9 cellular contexts compared by ENCODE assay signal in genomic region chr17:41773190-41773588, GRCh38. TPM values are rescaled to one million over a fixed set of nuclear protein-coding genes. Genes with fewer than 3 reads are reported as not detected.
A peak's percentile ranks its signal among the peaks of the same experiment; 100 is the strongest.
DNase-seq lines count a peak whose midpoint lies in the region; ATAC-seq, FAIRE-seq and TF ChIP-seq lines count a peak whose summit lies in the region.
"Had no signal": no experiment of that assay in that cellular context is flagged by ENCODE, and none has a peak within 500 bp of the region (broad histone marks: within the 10 kb centered on the region; RNA-seq: fewer than 3 reads in every experiment).

No MANE protein-coding gene starts in this region.

- H3K4me3 Mint-ChIP-seq in chondrocyte (ENCODE audit: unreplicated experiment) = no peak overlapping the region
- H3K4me3 Mint-ChIP-seq in activated CD4-positive, alpha-beta memory T cell treated with anti-CD3 and anti-CD28 coated beads for 36 hours = no peak overlapping the region
- no peak overlapping the region for H3K4me3 Mint-ChIP-seq in immature natural killer cell

- H3K27ac ChIP-seq in HepG2 (ENCODE audit: extremely low read length, insufficient read depth, low read length) = peak overlapping the region; percentile 80

- peak overlapping the region; percentile 84 for H3K4me2 ChIP-seq in HepG2 (ENCODE audit: low read depth, low read length)

- DNase-seq in ACHN (peak; percentile 87), chondrocyte (ENCODE audit: low spot score) (no peak), HepG2 (ENCODE audit: low spot score) (peak; percentile 79), GDM1 (lab: John Stamatoyannopoulos, UW) (no peak), immature natural killer cell (no peak)
- DNase-seq in activated CD4-positive, alpha-beta memory T cell treated with anti-CD3 and anti-CD28 coated beads for 36 hours = no peak
- DNase-seq in stimulated activated naive CD4-positive, alpha-beta T cell (lab: John Stamatoyannopoulos, UW) = no peak

- TF ChIP-seq RAD21 in Ishikawa (IDR thresholded peaks at IDR 0.05; ENCODE audit: low read depth) (no peak; the same call in 1 of the 2 replicates), HepG2 (CRISPR knock-in tag; IDR thresholded peaks at IDR 0.05) (no peak)

- TF ChIP-seq POLR2A in HepG2 (IDR thresholded peaks at IDR 0.05; ENCODE audit: insufficient read depth in 1 of 2, low read depth in 2 of 2, low read length in 2 of 2) = peak in 1 of 2 experiments; percentile 24; a peak in 1 of 4 replicates

- TF ChIP-seq CTCF in chondrocyte (IDR thresholded peaks at IDR 0.05) = no peak
- no peak for TF ChIP-seq CTCF in HepG2 (CRISPR knock-in tag; IDR thresholded peaks at IDR 0.05)

- no peaks in the 10 kb centered on the region for H4K20me1 ChIP-seq in HepG2 (ENCODE audit: insufficient read depth, low read length)

- H3K4me1 ChIP-seq in HepG2 (ENCODE audit: insufficient read depth, low read length) = peaks cover 55% of the 10 kb centered on the region

- TF ChIP-seq EP300 in Ishikawa (IDR thresholded peaks at IDR 0.05; ENCODE audit: borderline replicate concordance) (peak; percentile 45; the same call in 1 of the 2 replicates), HepG2 (IDR thresholded peaks at IDR 0.05; ENCODE audit: low read depth in 2 of 2, low read length in 2 of 2) (no peak), HepG2 (CRISPR knock-in tag; IDR thresholded peaks at IDR 0.05; ENCODE audit: borderline replicate concordance) (no peak)

- no peaks in the 10 kb centered on the region for H3K27me3 ChIP-seq in HepG2 (ENCODE audit: control insufficient read depth in 1 of 2, insufficient read depth in 2 of 2, low read length in 2 of 2)

- H3K36me3 Mint-ChIP-seq in chondrocyte (ENCODE audit: low read depth) (no peaks in the 10 kb centered on the region), immature natural killer cell (no peaks in the 10 kb centered on the region)
- H3K36me3 Mint-ChIP-seq in activated CD4-positive, alpha-beta memory T cell treated with anti-CD3 and anti-CD28 coated beads for 36 hours = no peaks in the 10 kb centered on the region

- peaks cover 41% of the 10 kb centered on the region for H3K4me1 Mint-ChIP-seq in chondrocyte (ENCODE audit: low read depth)
- H3K4me1 Mint-ChIP-seq in activated CD4-positive, alpha-beta memory T cell treated with anti-CD3 and anti-CD28 coated beads for 36 hours (ENCODE audit: low read depth) = no peaks in the 10 kb centered on the region
- H3K4me1 Mint-ChIP-seq in immature natural killer cell = no peaks in the 10 kb centered on the region

- H3K36me3 ChIP-seq in HepG2 (replicated peaks in 1 of 2; ENCODE audit: control insufficient read depth in 1 of 2, insufficient read depth in 2 of 2, low read length in 2 of 2) = peaks cover 8 to 30% of the 10 kb centered on the region in 2 experiments; a peak in 4 of 5 replicates

- H3K27me3 Mint-ChIP-seq in chondrocyte (ENCODE audit: low read depth) (no peaks in the 10 kb centered on the region), immature natural killer cell (ENCODE audit: low read depth in 3 of 3) (peaks cover 0 to 4% (median 2%) of the 10 kb centered on the region in 3 donors)
- H3K27me3 Mint-ChIP-seq in activated CD4-positive, alpha-beta memory T cell treated with anti-CD3 and anti-CD28 coated beads for 36 hours = peaks cover 6% of the 10 kb centered on the region

- peak overlapping the region; percentile 36 to 67 (median 38); a peak in 5 of 6 replicates for H3K4me3 ChIP-seq in HepG2 (replicated peaks in 1 of 3; ENCODE audit: insufficient read depth in 1 of 3, low read depth in 2 of 3, low read length in 3 of 3)
- H3K4me3 ChIP-seq: K562 had no signal

- FAIRE-seq in HepG2 (lab: Jason Lieb, UNC) = no peak
- FAIRE-seq: K562 had no signal

- POLR2A ChIA-PET in HepG2 (lab: Yijun Ruan, JAX) = interaction anchor here (0.8 to 3.2 kb wide), 19 partner anchors 9 to 193 kb away, joined by 3 to 62 read pairs (median 4); partner anchors contain the start of genes CNP, EIF1, FKBP10 and JUP
- POLR2A ChIA-PET in activated CD4-positive, alpha-beta memory T cell treated with anti-CD3 and anti-CD28 coated beads for 36 hours (lab: Charles Lee) = no interaction called here

- no peaks in the 10 kb centered on the region for H3K79me2 ChIP-seq in HepG2 (ENCODE audit: insufficient read depth, low read length)

- no peaks in the 10 kb centered on the region for H3K9me3 ChIP-seq in HepG2 (ENCODE audit: low read length)

- WGBS in HepG2 (ENCODE audit: low lambda C conversion rate) = 0% methylated on average over 8 of the region's 12 CpGs

- H3K27ac Mint-ChIP-seq in chondrocyte (ENCODE audit: unreplicated experiment) (peak overlapping the region; percentile 5), immature natural killer cell (no peak overlapping the region)
- no peak overlapping the region for H3K27ac Mint-ChIP-seq in activated CD4-positive, alpha-beta memory T cell treated with anti-CD3 and anti-CD28 coated beads for 36 hours

- intact Hi-C loops in HepG2 (cut with micrococcal nuclease; ENCODE audit: unreplicated experiment) = loop anchor here (1.0 kb wide), 1 partner anchor 13 kb away; the partner anchor contains the start of gene JUP
- intact Hi-C loops in activated CD4-positive, alpha-beta memory T cell treated with anti-CD3 and anti-CD28 coated beads for 36 hours (cut with micrococcal nuclease) = no loop called here

- H3K9me3 Mint-ChIP-seq in chondrocyte (ENCODE audit: low read depth) (no peaks in the 10 kb centered on the region), immature natural killer cell (no peaks in the 10 kb centered on the region)
- H3K9me3 Mint-ChIP-seq in activated CD4-positive, alpha-beta memory T cell treated with anti-CD3 and anti-CD28 coated beads for 36 hours = no peaks in the 10 kb centered on the region

- no peak overlapping the region for H2AFZ ChIP-seq in HepG2 (ENCODE audit: low read length)

- in situ Hi-C loops in ACHN (cut with HindIII; ENCODE audit: low pct_ligation_motif_present, low pct_unique_long_range_greater_than_20kb, low sequenced_read_pairs) = no loop called here
- in situ Hi-C loops in HepG2 (cut with HindIII; ENCODE audit: extremely low pct_ligation_motif_present, low pct_unique_long_range_greater_than_20kb) = no loop called here

- no TSS peak for BruUV-seq in HepG2 (replicated peaks; lab: Mats Ljungman, UMichigan)

- H3K9ac ChIP-seq in HepG2 (ENCODE audit: insufficient read depth, low read depth, low read length) = peak overlapping the region; percentile 60

- peak; percentile 75 for ATAC-seq in HepG2

- CTCF ChIA-PET in HepG2 (lab: Yijun Ruan, JAX; ENCODE audit: low intra/inter-chr PET ratio, low total read pairs) = interaction anchor here (1.3 kb wide), 2 partner anchors 14 to 36 kb away, joined by 3 to 4 read pairs; partner anchors contain the start of gene JUP
- CTCF ChIA-PET in activated CD4-positive, alpha-beta memory T cell treated with anti-CD3 and anti-CD28 coated beads for 36 hours (lab: Charles Lee) = interaction anchor here (1.1 kb wide), 1 partner anchor 13 kb away, joined by 4 read pairs; the partner anchor contains the start of gene JUP

RNA-seq across cellular contexts. Expression of gene JUP, which starts 13.3 kb away (rescaled TPM):
- 8.1 to 22.0 TPM (median 18.8 TPM) in 3 replicates for total RNA-seq in chondrocyte
- 20.6 and 20.9 TPM in 2 replicates for total RNA-seq in HepG2 (2016; rRNA removed; fragmentation: Illumina TruSeq; extraction: Trizol)
- total RNA-seq in HepG2 (2016; cell fraction: cytosol; rRNA removed; fragmentation: Illumina TruSeq; extraction: Trizol; ENCODE audit: low read depth) = 6.9 and 7.8 TPM in 2 replicates
- total RNA-seq in HepG2 (2016; cell fraction: insoluble cytoplasmic fraction; rRNA removed; fragmentation: Illumina TruSeq; extraction: Trizol) = 16.7 and 22.4 TPM in 2 replicates
- total RNA-seq in HepG2 (2016; cell fraction: membrane; rRNA removed; fragmentation: Illumina TruSeq; extraction: Trizol) = 11.7 and 12.0 TPM in 2 replicates
- 15.0 and 20.7 TPM in 2 replicates for total RNA-seq in HepG2 (2016; cell fraction: nucleus; rRNA removed; fragmentation: Illumina TruSeq; extraction: Trizol)
- polyA plus RNA-seq in HepG2 (2011; rRNA removed) = 12.1 and 21.4 TPM in 2 replicates
- 8.9 and 10.9 TPM in 2 replicates for polyA plus RNA-seq in HepG2 (2011; cell fraction: cytosol; rRNA removed)
- 23.8 and 30.1 TPM in 2 replicates for polyA plus RNA-seq in HepG2 (2011; cell fraction: nucleus; rRNA removed)
- polyA plus RNA-seq in HepG2 (2012) = 36.1 and 37.0 TPM in 2 replicates
- 3.5 and 4.6 TPM in 2 replicates for polyA plus RNA-seq in HepG2 (2016; cell fraction: cytosol; fragmentation: Illumina TruSeq; extraction: Trizol; ENCODE audit: low read depth)
- 22.1 and 35.3 TPM in 2 replicates for polyA plus RNA-seq in HepG2 (2016; cell fraction: insoluble cytoplasmic fraction; fragmentation: Illumina TruSeq; extraction: Trizol; ENCODE audit: low read depth)
- polyA plus RNA-seq in HepG2 (2016; cell fraction: membrane; fragmentation: Illumina TruSeq; extraction: Trizol; ENCODE audit: low read depth) = 9.5 and 10.0 TPM in 2 replicates
- polyA plus RNA-seq in HepG2 (2016; cell fraction: nucleus; fragmentation: Illumina TruSeq; extraction: Trizol; ENCODE audit: insufficient read depth, low read depth) = 24.1 and 25.5 TPM in 2 replicates
- 43.6 and 59.1 TPM in 2 replicates for polyA minus RNA-seq in HepG2 (2011; rRNA and poly(A)+ RNA removed; ENCODE audit: low replicate concordance)
- polyA minus RNA-seq in HepG2 (2011; cell fraction: cytosol; rRNA and poly(A)+ RNA removed) = 25.9 and 32.6 TPM in 2 replicates
- 13.5 and 13.8 TPM in 2 replicates for polyA minus RNA-seq in HepG2 (2011; cell fraction: nucleus; rRNA and poly(A)+ RNA removed)
- under 1 TPM; 0.12 to 0.29 TPM for total RNA-seq in activated CD4-positive, alpha-beta memory T cell treated with anti-CD3 and anti-CD28 coated beads for 36 hours
- polyA plus RNA-seq in immature natural killer cell = under 1 TPM in 2 of 3 donors, not detected in 1; 0.61 to 0.76 TPM

RNA-seq across cellular contexts. Expression of gene P3H4, which starts 38.6 kb away (rescaled TPM):
- total RNA-seq in chondrocyte (83.8 to 109 TPM (median 84.8 TPM) in 3 replicates), HepG2 (2016; rRNA removed; fragmentation: Illumina TruSeq; extraction: Trizol) (13.5 and 37.1 TPM in 2 replicates)
- 12.6 and 14.5 TPM in 2 replicates for total RNA-seq in HepG2 (2016; cell fraction: cytosol; rRNA removed; fragmentation: Illumina TruSeq; extraction: Trizol; ENCODE audit: low read depth)
- total RNA-seq in HepG2 (2016; cell fraction: insoluble cytoplasmic fraction; rRNA removed; fragmentation: Illumina TruSeq; extraction: Trizol) = 12.2 and 37.7 TPM in 2 replicates
- 17.3 and 17.5 TPM in 2 replicates for total RNA-seq in HepG2 (2016; cell fraction: membrane; rRNA removed; fragmentation: Illumina TruSeq; extraction: Trizol)
- 28.1 and 32.5 TPM in 2 replicates for total RNA-seq in HepG2 (2016; cell fraction: nucleus; rRNA removed; fragmentation: Illumina TruSeq; extraction: Trizol)
- polyA plus RNA-seq in HepG2 (2011; rRNA removed) (50.6 and 54.9 TPM in 2 replicates), immature natural killer cell (10 to 100 TPM in 1 of 3 donors, 1 to 10 TPM in 2; 6.7 to 11.2 (median 9.8) TPM)
- 37.2 and 55.7 TPM in 2 replicates for polyA plus RNA-seq in HepG2 (2011; cell fraction: cytosol; rRNA removed)
- 33.0 and 36.4 TPM in 2 replicates for polyA plus RNA-seq in HepG2 (2011; cell fraction: nucleus; rRNA removed)
- polyA plus RNA-seq in HepG2 (2012) = 22.4 and 34.3 TPM in 2 replicates
- polyA plus RNA-seq in HepG2 (2016; cell fraction: cytosol; fragmentation: Illumina TruSeq; extraction: Trizol; ENCODE audit: low read depth) = 4.6 and 5.5 TPM in 2 replicates
- polyA plus RNA-seq in HepG2 (2016; cell fraction: insoluble cytoplasmic fraction; fragmentation: Illumina TruSeq; extraction: Trizol; ENCODE audit: low read depth) = 14.8 and 17.0 TPM in 2 replicates
- 9.6 and 11.3 TPM in 2 replicates for polyA plus RNA-seq in HepG2 (2016; cell fraction: membrane; fragmentation: Illumina TruSeq; extraction: Trizol; ENCODE audit: low read depth)
- polyA plus RNA-seq in HepG2 (2016; cell fraction: nucleus; fragmentation: Illumina TruSeq; extraction: Trizol; ENCODE audit: insufficient read depth, low read depth) = 63.5 and 69.5 TPM in 2 replicates
- polyA minus RNA-seq in HepG2 (2011; rRNA and poly(A)+ RNA removed; ENCODE audit: low replicate concordance) = 44.3 and 65.0 TPM in 2 replicates
- 22.5 and 26.8 TPM in 2 replicates for polyA minus RNA-seq in HepG2 (2011; cell fraction: cytosol; rRNA and poly(A)+ RNA removed)
- polyA minus RNA-seq in HepG2 (2011; cell fraction: nucleus; rRNA and poly(A)+ RNA removed) = 21.6 and 23.9 TPM in 2 replicates
- total RNA-seq in activated CD4-positive, alpha-beta memory T cell treated with anti-CD3 and anti-CD28 coated beads for 36 hours = 1 to 10 TPM; 2.5 to 2.9 TPM

RNA-seq across cellular contexts. Expression of gene HAP1, which starts 38.7 kb away (rescaled TPM):
- total RNA-seq in chondrocyte = not detected in 3 replicates
- total RNA-seq in HepG2 (2016; rRNA removed; fragmentation: Illumina TruSeq; extraction: Trizol) = 0.07 and 0.08 TPM in 2 replicates
- not detected in 2 replicates for total RNA-seq in HepG2 (2016; cell fraction: cytosol; rRNA removed; fragmentation: Illumina TruSeq; extraction: Trizol; ENCODE audit: low read depth)
- total RNA-seq in HepG2 (2016; cell fraction: insoluble cytoplasmic fraction; rRNA removed; fragmentation: Illumina TruSeq; extraction: Trizol) = 0.07 and 0.11 TPM in 2 replicates
- 0.03 TPM in 1 of 2 replicates, not detected in the other for total RNA-seq in HepG2 (2016; cell fraction: membrane; rRNA removed; fragmentation: Illumina TruSeq; extraction: Trizol)
- 0.12 TPM in 1 of 2 replicates, not detected in the other for total RNA-seq in HepG2 (2016; cell fraction: nucleus; rRNA removed; fragmentation: Illumina TruSeq; extraction: Trizol)
- polyA plus RNA-seq in HepG2 (2011; rRNA removed) = 0.07 and 0.30 TPM in 2 replicates
- polyA plus RNA-seq in HepG2 (2011; cell fraction: cytosol; rRNA removed) = 0.07 and 0.08 TPM in 2 replicates
- 1.1 TPM in 2 replicates for polyA plus RNA-seq in HepG2 (2011; cell fraction: nucleus; rRNA removed)
- polyA plus RNA-seq in HepG2 (2012) = 0.13 and 0.19 TPM in 2 replicates
- not detected in 2 replicates for polyA plus RNA-seq in HepG2 (2016; cell fraction: cytosol; fragmentation: Illumina TruSeq; extraction: Trizol; ENCODE audit: low read depth)
- polyA plus RNA-seq in HepG2 (2016; cell fraction: insoluble cytoplasmic fraction; fragmentation: Illumina TruSeq; extraction: Trizol; ENCODE audit: low read depth) = 0.11 TPM in 1 of 2 replicates, not detected in the other
- polyA plus RNA-seq in HepG2 (2016; cell fraction: membrane; fragmentation: Illumina TruSeq; extraction: Trizol; ENCODE audit: low read depth) = not detected in 2 replicates
- polyA plus RNA-seq in HepG2 (2016; cell fraction: nucleus; fragmentation: Illumina TruSeq; extraction: Trizol; ENCODE audit: insufficient read depth, low read depth) = 0.11 and 0.15 TPM in 2 replicates
- polyA minus RNA-seq in HepG2 (2011; rRNA and poly(A)+ RNA removed; ENCODE audit: low replicate concordance) = 0.07 TPM in 1 of 2 replicates, not detected in the other
- polyA minus RNA-seq in HepG2 (2011; cell fraction: cytosol; rRNA and poly(A)+ RNA removed) = not detected in 2 replicates
- 0.12 and 0.26 TPM in 2 replicates for polyA minus RNA-seq in HepG2 (2011; cell fraction: nucleus; rRNA and poly(A)+ RNA removed)
- not detected for total RNA-seq in activated CD4-positive, alpha-beta memory T cell treated with anti-CD3 and anti-CD28 coated beads for 36 hours
- not detected for polyA plus RNA-seq in immature natural killer cell
- polyA plus RNA-seq: K562 had no signal

RNA-seq across cellular contexts. Expression of gene FKBP10, which starts 39.6 kb away (rescaled TPM):
- 557 to 584 TPM (median 567 TPM) in 3 replicates for total RNA-seq in chondrocyte
- total RNA-seq in HepG2 (2016; rRNA removed; fragmentation: Illumina TruSeq; extraction: Trizol) = 46.5 and 149 TPM in 2 replicates
- total RNA-seq in HepG2 (2016; cell fraction: cytosol; rRNA removed; fragmentation: Illumina TruSeq; extraction: Trizol; ENCODE audit: low read depth) = 31.7 and 32.8 TPM in 2 replicates
- 37.6 and 157 TPM in 2 replicates for total RNA-seq in HepG2 (2016; cell fraction: insoluble cytoplasmic fraction; rRNA removed; fragmentation: Illumina TruSeq; extraction: Trizol)
- total RNA-seq in HepG2 (2016; cell fraction: membrane; rRNA removed; fragmentation: Illumina TruSeq; extraction: Trizol) = 42.3 and 48.1 TPM in 2 replicates
- 148 and 181 TPM in 2 replicates for total RNA-seq in HepG2 (2016; cell fraction: nucleus; rRNA removed; fragmentation: Illumina TruSeq; extraction: Trizol)
- 543 and 573 TPM in 2 replicates for polyA plus RNA-seq in HepG2 (2011; rRNA removed)
- polyA plus RNA-seq in HepG2 (2011; cell fraction: cytosol; rRNA removed) = 288 and 579 TPM in 2 replicates
- 3,059 and 4,867 TPM in 2 replicates for polyA plus RNA-seq in HepG2 (2011; cell fraction: nucleus; rRNA removed)
- polyA plus RNA-seq in HepG2 (2012) = 224 and 292 TPM in 2 replicates
- 18.4 and 19.7 TPM in 2 replicates for polyA plus RNA-seq in HepG2 (2016; cell fraction: cytosol; fragmentation: Illumina TruSeq; extraction: Trizol; ENCODE audit: low read depth)
- 46.0 and 56.5 TPM in 2 replicates for polyA plus RNA-seq in HepG2 (2016; cell fraction: insoluble cytoplasmic fraction; fragmentation: Illumina TruSeq; extraction: Trizol; ENCODE audit: low read depth)
- 32.1 and 36.5 TPM in 2 replicates for polyA plus RNA-seq in HepG2 (2016; cell fraction: membrane; fragmentation: Illumina TruSeq; extraction: Trizol; ENCODE audit: low read depth)
- polyA plus RNA-seq in HepG2 (2016; cell fraction: nucleus; fragmentation: Illumina TruSeq; extraction: Trizol; ENCODE audit: insufficient read depth, low read depth) = 597 and 623 TPM in 2 replicates
- 133 and 613 TPM in 2 replicates for polyA minus RNA-seq in HepG2 (2011; rRNA and poly(A)+ RNA removed; ENCODE audit: low replicate concordance)
- polyA minus RNA-seq in HepG2 (2011; cell fraction: cytosol; rRNA and poly(A)+ RNA removed) = 159 and 170 TPM in 2 replicates
- 231 and 275 TPM in 2 replicates for polyA minus RNA-seq in HepG2 (2011; cell fraction: nucleus; rRNA and poly(A)+ RNA removed)
- total RNA-seq in activated CD4-positive, alpha-beta memory T cell treated with anti-CD3 and anti-CD28 coated beads for 36 hours = 1 to 10 TPM in 1 of 2 experiments, under 1 TPM in 1; 0.76 to 1.4 TPM
- polyA plus RNA-seq in immature natural killer cell = under 1 TPM in 2 of 3 donors, not detected in 1; 0.43 to 0.71 TPM

Comparison
In these comparisons a context has a peak if more than half of its experiments do, and no peak if none do; other contexts are left out.
1. DNase-seq: peak in ACHN (single experiment) and HepG2 (single experiment); none in chondrocyte (single experiment), activated CD4-positive, alpha-beta memory T cell treated with anti-CD3 and anti-CD28 coated beads for 36 hours (single experiment), GDM1 (single experiment), immature natural killer cell (0 of 3) and stimulated activated naive CD4-positive, alpha-beta T cell (0 of 6).